In the genomic region with DNA sequence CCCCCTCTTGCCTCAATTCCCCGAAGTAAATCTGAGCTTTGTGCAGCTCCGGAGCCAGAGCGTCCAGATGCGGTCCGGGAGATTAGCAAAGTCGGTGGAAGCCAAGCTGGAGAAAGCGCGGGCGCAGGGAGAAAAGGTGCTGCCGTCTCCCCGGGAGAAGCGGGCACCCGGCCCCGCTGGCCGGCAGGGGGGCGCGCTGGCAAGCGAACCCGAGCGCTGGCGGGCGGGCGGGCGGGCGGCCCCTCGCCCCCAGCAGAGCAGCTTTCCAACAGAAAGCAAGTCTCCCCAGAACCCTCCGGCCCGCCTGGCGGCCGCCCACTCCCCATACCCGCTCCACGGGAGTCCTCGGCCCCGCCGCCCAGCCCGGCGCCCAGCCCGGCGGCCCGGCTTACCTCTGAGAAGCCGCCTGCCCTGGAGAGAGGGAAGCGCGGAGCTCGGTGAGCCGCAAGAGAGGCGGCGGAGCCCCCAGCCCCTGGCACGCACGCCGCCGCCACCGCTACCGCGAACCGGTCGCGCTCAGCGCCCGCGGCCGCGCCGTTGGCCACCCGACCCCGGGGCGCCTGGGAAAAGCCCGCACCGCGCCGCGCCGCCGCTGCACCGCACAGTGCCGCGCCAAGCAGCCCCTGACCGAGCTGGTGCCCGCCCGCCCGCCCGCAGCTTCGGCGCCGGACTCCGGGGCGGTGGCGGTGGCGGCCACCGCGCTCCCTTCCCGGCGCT, we compare ENCODE assay signal across 8 cellular contexts. TPM values are rescaled to one million over a fixed set of nuclear protein-coding genes. Genes with fewer than 3 reads are reported as not detected.
A peak's percentile ranks its signal among the peaks of the same experiment; 100 is the strongest.
DNase-seq lines count a peak whose midpoint lies in the region; ATAC-seq and TF ChIP-seq lines count a peak whose summit lies in the region.

No MANE protein-coding gene starts in this region.

- DNase-seq in stimulated activated naive CD8-positive, alpha-beta T cell treated with anti-CD3 and anti-CD28 coated beads, Interleukin-15, Interleukin-2, amounts not matched to agents 100 U/mL and 50 U/mL, for 24 hours: no peak
- DNase-seq in NCI-H345 treated with DMSO at 0.1 percent for 48 hours (lab: John Stamatoyannopoulos, UW; ENCODE audit: unreplicated experiment) (peak; percentile 8), dorsolateral prefrontal cortex (peak in 1 of 10 donors; percentile 39), neural crest cell (ENCODE audit: low read depth, low spot score) (no peak), foreskin keratinocyte (no peak), globus pallidus (ENCODE audit: low spot score) (no peak)

- no peaks in the 10 kb centered on the region for H3K4me1 ChIP-seq in foreskin keratinocyte

- H3K27ac Mint-ChIP-seq in stimulated activated naive CD8-positive, alpha-beta T cell treated with anti-CD3 and anti-CD28 coated beads, Interleukin-15, Interleukin-2, amounts not matched to agents 100 ng/mL and 50 ng/mL, for 24 hours: no peak overlapping the region
- no peak overlapping the region for H3K27ac Mint-ChIP-seq in neural crest cell (ENCODE audit: unreplicated experiment)

- H3K27me3 Mint-ChIP-seq in stimulated activated naive CD8-positive, alpha-beta T cell treated with anti-CD3 and anti-CD28 coated beads, Interleukin-15, Interleukin-2, amounts not matched to agents 100 ng/mL and 50 ng/mL, for 24 hours: peaks cover 59% of the 10 kb centered on the region
- peaks cover 63% of the 10 kb centered on the region for H3K27me3 Mint-ChIP-seq in neural crest cell (ENCODE audit: low read depth)

- H3K4me1 Mint-ChIP-seq in stimulated activated naive CD8-positive, alpha-beta T cell treated with anti-CD3 and anti-CD28 coated beads, Interleukin-15, Interleukin-2, amounts not matched to agents 100 ng/mL and 50 ng/mL, for 24 hours (ENCODE audit: low read depth): peaks cover 30% of the 10 kb centered on the region
- peaks cover 25% of the 10 kb centered on the region for H3K4me1 Mint-ChIP-seq in neural crest cell

- TF ChIP-seq CTCF in dorsolateral prefrontal cortex (IDR thresholded peaks at IDR 0.05 in 54 of 56, conservative IDR thresholded peaks at IDR 0.05 in 2 of 56; ENCODE audit: low read depth in 1 of 56, partially characterized antibody in 56 of 56): no peak
- peak; percentile 26 for TF ChIP-seq CTCF in neural crest cell (conservative IDR thresholded peaks at IDR 0.05)
- TF ChIP-seq CTCF in foreskin keratinocyte (conservative IDR thresholded peaks at IDR 0.05): no peak

- H3K27me3 ChIP-seq in dorsolateral prefrontal cortex (peaks cover 0 to 96% (median 69%) of the 10 kb centered on the region in 45 donors), foreskin keratinocyte (peaks cover 66% of the 10 kb centered on the region)

- no peaks in the 10 kb centered on the region for H3K36me3 Mint-ChIP-seq in stimulated activated naive CD8-positive, alpha-beta T cell treated with anti-CD3 and anti-CD28 coated beads, Interleukin-15, Interleukin-2, amounts not matched to agents 100 ng/mL and 50 ng/mL, for 24 hours (ENCODE audit: low read depth)
- no peaks in the 10 kb centered on the region for H3K36me3 Mint-ChIP-seq in neural crest cell (ENCODE audit: low read depth)

- no peak for ATAC-seq in stimulated activated naive CD8-positive, alpha-beta T cell treated with anti-CD3 and anti-CD28 coated beads, Interleukin-15, Interleukin-2, amounts not matched to agents 100 U/mL and 50 U/mL, for 24 hours
- ATAC-seq in foreskin keratinocyte (no peak), GM18520 (IDR thresholded peaks at IDR 0.05; ENCODE audit: unreplicated experiment) (no peak)

- peak overlapping the region in 3 of 59 donors; percentile 31 to 52 (median 32) for H3K27ac ChIP-seq in dorsolateral prefrontal cortex
- no peak overlapping the region for H3K27ac ChIP-seq in foreskin keratinocyte

- H3K9me3 Mint-ChIP-seq in stimulated activated naive CD8-positive, alpha-beta T cell treated with anti-CD3 and anti-CD28 coated beads, Interleukin-15, Interleukin-2, amounts not matched to agents 100 ng/mL and 50 ng/mL, for 24 hours: no peaks in the 10 kb centered on the region
- H3K9me3 Mint-ChIP-seq in neural crest cell: no peaks in the 10 kb centered on the region

- H3K4me3 Mint-ChIP-seq in stimulated activated naive CD8-positive, alpha-beta T cell treated with anti-CD3 and anti-CD28 coated beads, Interleukin-15, Interleukin-2, amounts not matched to agents 100 ng/mL and 50 ng/mL, for 24 hours: peak overlapping the region; percentile 77
- peak overlapping the region; percentile 93 for H3K4me3 Mint-ChIP-seq in neural crest cell

- intact Hi-C loops in dorsolateral prefrontal cortex (cut with DNase I): loop anchor here in 1 of 2 donors (5.0 to 10.0 kb wide), 3 partner anchors 59 to 239 kb away; no protein-coding TSS in a partner anchor

- H3K4me3 ChIP-seq in dorsolateral prefrontal cortex: peak overlapping the region; percentile 27 to 73 (median 56)

RNA-seq across cellular contexts. Expression of a gene that starts 0.5 kb away (rescaled TPM):
- total RNA-seq in dorsolateral prefrontal cortex: 10 to 100 TPM in 50 of 120 experiments, 1 to 10 TPM in 70; 1.7 to 33.4 (median 9.4) TPM
- 4.8 and 6.2 TPM in 2 replicates for total RNA-seq in neural crest cell
- total RNA-seq in foreskin keratinocyte: 0.28 TPM in 1 of 2 replicates, not detected in the other
- polyA plus RNA-seq in foreskin keratinocyte: 0.16 and 0.22 TPM in 2 replicates

RNA-seq across cellular contexts. Expression of a gene that starts 29.2 kb away (rescaled TPM):
- 100 to 1,000 TPM; 203 to 422 (median 279) TPM for total RNA-seq in dorsolateral prefrontal cortex
- total RNA-seq in neural crest cell: 1,868 and 1,917 TPM in 2 replicates
- 795 and 855 TPM in 2 replicates for total RNA-seq in foreskin keratinocyte
- polyA plus RNA-seq in foreskin keratinocyte: 1,037 and 1,115 TPM in 2 replicates
